Comparison of ENCODE assay signal across 1 cellular context in genomic region chr10:76150886-76151288, GRCh38.
A peak's percentile ranks its signal among the peaks of the same experiment; 100 is the strongest.
TF ChIP-seq lines count a peak whose summit lies in the region.

No MANE protein-coding gene starts in this region.

TF ChIP-seq in HepG2, 621 proteins besides CTCF, POLR2A, EP300 and RAD21 (continued from another document and continues in another):
- TF ChIP-seq ZBTB40 (IDR thresholded peaks at IDR 0.05) (no peak), ZBTB40 (CRISPR knock-in tag; IDR thresholded peaks at IDR 0.05) (no peak; the same call in 1 of the 2 replicates), RARG (CRISPR knock-in tag; IDR thresholded peaks at IDR 0.05; ENCODE audit: low read depth) (no peak), ZSCAN20 (CRISPR knock-in tag; IDR thresholded peaks at IDR 0.05; ENCODE audit: borderline replicate concordance) (no peak), ZUFSP (CRISPR knock-in tag; IDR thresholded peaks at IDR 0.05; ENCODE audit: borderline replicate concordance) (no peak), PHF20 (CRISPR knock-in tag; IDR thresholded peaks at IDR 0.05) (no peak), CENPX (CRISPR knock-in tag; IDR thresholded peaks at IDR 0.05) (no peak), ZNF747 (CRISPR knock-in tag; IDR thresholded peaks at IDR 0.05; ENCODE audit: borderline replicate concordance) (no peak), ZSCAN9 (CRISPR knock-in tag; IDR thresholded peaks at IDR 0.05; ENCODE audit: borderline replicate concordance) (no peak), ERF (CRISPR knock-in tag; IDR thresholded peaks at IDR 0.05) (no peak), ZMYM2 (CRISPR knock-in tag; IDR thresholded peaks at IDR 0.05) (no peak), ZNF607 (CRISPR knock-in tag; IDR thresholded peaks at IDR 0.05; ENCODE audit: borderline replicate concordance) (no peak), MLX (CRISPR knock-in tag; IDR thresholded peaks at IDR 0.05) (no peak), ZZZ3 (CRISPR knock-in tag; IDR thresholded peaks at IDR 0.05; ENCODE audit: borderline replicate concordance) (no peak), NFIB (CRISPR knock-in tag; IDR thresholded peaks at IDR 0.05; ENCODE audit: borderline replicate concordance) (no peak), THYN1 (CRISPR knock-in tag; IDR thresholded peaks at IDR 0.05; ENCODE audit: borderline replicate concordance, low read depth) (no peak), RERE (CRISPR knock-in tag; IDR thresholded peaks at IDR 0.05; ENCODE audit: low read depth) (no peak), ZNF660 (CRISPR knock-in tag; IDR thresholded peaks at IDR 0.05; ENCODE audit: borderline replicate concordance, low read depth) (no peak), SRY (CRISPR knock-in tag; IDR thresholded peaks at IDR 0.05) (peak; percentile 37; the same call in 1 of the 2 replicates), ZNF646 (CRISPR knock-in tag; IDR thresholded peaks at IDR 0.05) (no peak), HNRNPUL1 (IDR thresholded peaks at IDR 0.05; ENCODE audit: low read depth, low read length) (no peak), ELF4 (CRISPR knock-in tag; IDR thresholded peaks at IDR 0.05; ENCODE audit: borderline replicate concordance) (no peak), PHB2 (IDR thresholded peaks at IDR 0.05; ENCODE audit: partially characterized antibody) (no peak), NFYB (CRISPR knock-in tag; IDR thresholded peaks at IDR 0.05) (no peak), SIX4 (CRISPR knock-in tag; IDR thresholded peaks at IDR 0.05) (no peak), ZNF282 (IDR thresholded peaks at IDR 0.05; ENCODE audit: partially characterized antibody) (no peak), FOXO1 (CRISPR knock-in tag; IDR thresholded peaks at IDR 0.05) (peak; percentile 25; the same call in 1 of the 2 replicates), MEF2D (CRISPR knock-in tag; IDR thresholded peaks at IDR 0.05) (peak; percentile 64; the same call in 1 of the 2 replicates), DBP (CRISPR knock-in tag; IDR thresholded peaks at IDR 0.05; ENCODE audit: not compliant biosample characterization) (no peak), CENPBD1 (CRISPR knock-in tag; IDR thresholded peaks at IDR 0.05; ENCODE audit: borderline replicate concordance, low read depth) (no peak), ZBTB38 (CRISPR knock-in tag; IDR thresholded peaks at IDR 0.05) (no peak), CBX5 (CRISPR knock-in tag; IDR thresholded peaks at IDR 0.05; ENCODE audit: borderline replicate concordance) (no peak)
